Comparison of ENCODE assay signal across 27 cellular contexts in genomic region chr17:66662496-66662895, GRCh38.
"Had no signal": no experiment of that assay in that cellular context is flagged by ENCODE, and none has a peak within 500 bp of the region (broad histone marks: within the 10 kb centered on the region; RNA-seq: fewer than 3 reads in every experiment).

No MANE protein-coding gene starts in this region.

- H3K4me3 Mint-ChIP-seq: brain; naive thymus-derived CD8-positive, alpha-beta T cell had no signal

- H3K4me3 ChIP-seq: adrenal gland, ascending aorta, cardiac muscle cell, colonic mucosa, esophagus squamous epithelium, left ventricle myocardium inferior, lung, right atrium auricular region, suprapubic skin, tibial artery, upper lobe of right lung had no signal

- DNase-seq: activated CD4-positive, alpha-beta T cell treated with anti-CD3 and anti-CD28 coated beads for 48 hours; activated CD4-positive, alpha-beta T cell treated with anti-CD3 and anti-CD28 coated beads, Interleukin-2, amount 50 U/mL, for 48 hours; activated CD8-positive, alpha-beta memory T cell treated with anti-CD3 and anti-CD28 coated beads for 24 hours; activated gamma-delta T cell treated with Interleukin-2 at 50 U/mL for 16 hours; cerebellar nuclear complex; colonic mucosa; effector CD8-positive, alpha-beta T cell; esophagus squamous epithelium; foreskin melanocyte; islet precursor cell; left ventricle myocardium inferior; naive thymus-derived CD8-positive, alpha-beta T cell; stimulated activated CD4-positive, alpha-beta T cell treated with anti-CD3 and anti-CD28 coated beads, Interleukin-15, amount 100 ng/mL, for 24 hours; stimulated activated CD4-positive, alpha-beta T cell treated with anti-CD3 and anti-CD28 coated beads, Interleukin-2, amount 100 ng/mL, for 24 hours; stimulated activated naive CD4-positive, alpha-beta T cell; T-helper 1 cell; tibial artery; upper lobe of right lung had no signal

- H3K36me3 ChIP-seq: adrenal gland, ascending aorta, cardiac muscle cell, colonic mucosa, esophagus squamous epithelium, left ventricle myocardium inferior, right atrium auricular region, suprapubic skin, tibial artery, upper lobe of right lung had no signal

- H3K9me3 ChIP-seq: adrenal gland, ascending aorta, colonic mucosa, esophagus squamous epithelium, left ventricle myocardium inferior, right atrium auricular region, suprapubic skin, tibial artery, upper lobe of right lung had no signal

- H3K27ac ChIP-seq: adrenal gland, ascending aorta, cardiac muscle cell, colonic mucosa, left ventricle myocardium inferior, right atrium auricular region, suprapubic skin, tibial artery, upper lobe of right lung had no signal

- H3K27me3 Mint-ChIP-seq: brain; naive thymus-derived CD8-positive, alpha-beta T cell had no signal

- H3K27me3 ChIP-seq: adrenal gland, ascending aorta, cardiac muscle cell, colonic mucosa, esophagus squamous epithelium, right atrium auricular region, suprapubic skin, tibial artery, upper lobe of right lung had no signal

- ATAC-seq: activated CD4-positive, CD25-positive, alpha-beta regulatory T cell treated with anti-CD3 and anti-CD28 coated beads, Interleukin-2, amount 50 U/mL, for 24 hours; activated naive CD4-positive, alpha-beta T cell treated with anti-CD3 and anti-CD28 coated beads, Interleukin-2, amount 50 U/mL, for 72 hours; naive thymus-derived CD8-positive, alpha-beta T cell; upper lobe of right lung had no signal

- H3K4me1 ChIP-seq: adrenal gland, ascending aorta, colonic mucosa, suprapubic skin, tibial artery, upper lobe of right lung had no signal
